In genomic region chr17:63438092-63439051, GRCh38 we compare ENCODE assay signal across 16 cellular contexts. TPM values are rescaled to one million over a fixed set of nuclear protein-coding genes. Genes with fewer than 3 reads are reported as not detected.
DNase-seq lines count a peak whose midpoint lies in the region; ATAC-seq and TF ChIP-seq lines count a peak whose summit lies in the region.
"Had no signal": no experiment of that assay in that cellular context is flagged by ENCODE, and none has a peak within 500 bp of the region (broad histone marks: within the 10 kb centered on the region; RNA-seq: fewer than 3 reads in every experiment).

No MANE protein-coding gene starts in this region.

- no peaks in the 10 kb centered on the region for H3K36me3 Mint-ChIP-seq in stimulated activated effector memory CD8-positive, alpha-beta T cell treated with anti-CD3 and anti-CD28 coated beads, Interleukin-12 subunit alpha, Interleukin-12 subunit beta, amount 100 ng/mL, for 72 hours

- H3K27me3 ChIP-seq in SK-N-SH (ENCODE audit: insufficient read depth) (no peaks in the 10 kb centered on the region), SJSA1 (replicated peaks) (no peaks in the 10 kb centered on the region)
- no peaks in the 10 kb centered on the region for H3K27me3 ChIP-seq in effector memory CD4-positive, alpha-beta T cell (replicated peaks; ENCODE audit: control insufficient read depth, insufficient read depth, low read length, poor library complexity, severe bottlenecking)
- H3K27me3 ChIP-seq: heart left ventricle, ovary had no signal

- no peak overlapping the region for H3K4me3 Mint-ChIP-seq in stimulated activated effector memory CD8-positive, alpha-beta T cell treated with anti-CD3 and anti-CD28 coated beads, Interleukin-12 subunit alpha, Interleukin-12 subunit beta, amount 100 ng/mL, for 72 hours
- H3K4me3 Mint-ChIP-seq: activated naive CD8-positive, alpha-beta T cell treated with anti-CD3 and anti-CD28 coated beads, Interleukin-2, amount 50 U/mL, for 24 hours had no signal

- peaks cover 0 to 4% of the 10 kb centered on the region in 2 experiments for H3K36me3 ChIP-seq in SK-N-SH (replicated peaks in 1 of 2; ENCODE audit: control insufficient read depth in 1 of 2, insufficient read depth in 2 of 2, low read length in 1 of 2)
- peaks cover 7% of the 10 kb centered on the region; the same call in 1 of the 2 replicates for H3K36me3 ChIP-seq in SJSA1
- peaks cover 16% of the 10 kb centered on the region for H3K36me3 ChIP-seq in effector memory CD4-positive, alpha-beta T cell (ENCODE audit: control insufficient read depth, insufficient read depth, low read length)
- H3K36me3 ChIP-seq: ovary had no signal

- H3K79me2 ChIP-seq in SK-N-SH (ENCODE audit: insufficient read depth) = peaks cover 14% of the 10 kb centered on the region; the same call in 1 of the 2 replicates

- H3K4me3 ChIP-seq in SK-N-SH (ENCODE audit: low read depth in 2 of 2, low read length in 1 of 2) (peak overlapping the region in 1 of 2 experiments; percentile 15; a peak in 1 of 4 replicates), SJSA1 (no peak overlapping the region)
- no peak overlapping the region for H3K4me3 ChIP-seq in effector memory CD4-positive, alpha-beta T cell (ENCODE audit: insufficient read depth, low read depth, low read length, poor library complexity, severe bottlenecking)
- H3K4me3 ChIP-seq: coronary artery, ovary had no signal

- CTCF ChIA-PET in SK-N-SH (lab: Yijun Ruan, JAX) = interaction anchor here (1.5 to 27.2 kb wide), 5 partner anchors 8 to 176 kb away, joined by 3 to 827 read pairs (median 575); partner anchors contain the start of genes ACE, MAP3K3 and TACO1

- WGBS in SK-N-SH (ENCODE audit: low lambda C conversion rate) = 93% methylated on average over 41 of the region's 46 CpGs

- peaks cover 33 to 95% of the 10 kb centered on the region in 2 experiments for H3K4me1 ChIP-seq in SK-N-SH (ENCODE audit: control insufficient read depth in 1 of 2, insufficient read depth in 2 of 2, low read depth in 1 of 2, low read length in 1 of 2)
- H3K4me1 ChIP-seq in SJSA1 (replicated peaks) = peaks cover 31% of the 10 kb centered on the region
- H3K4me1 ChIP-seq in effector memory CD4-positive, alpha-beta T cell (ENCODE audit: control insufficient read depth, insufficient read depth, low read length, poor library complexity, severe bottlenecking) = peaks cover 45% of the 10 kb centered on the region

- H3K4me1 Mint-ChIP-seq in stimulated activated effector memory CD8-positive, alpha-beta T cell treated with anti-CD3 and anti-CD28 coated beads, Interleukin-12 subunit alpha, Interleukin-12 subunit beta, amount 100 ng/mL, for 72 hours = peaks cover 69% of the 10 kb centered on the region

- H3K9me3 ChIP-seq in SK-N-SH (no peaks in the 10 kb centered on the region), SJSA1 (replicated peaks) (no peaks in the 10 kb centered on the region)
- no peaks in the 10 kb centered on the region for H3K9me3 ChIP-seq in effector memory CD4-positive, alpha-beta T cell (ENCODE audit: control insufficient read depth, low read length)
- H3K9me3 ChIP-seq: heart left ventricle, ovary had no signal

- ATAC-seq in SK-N-SH treated with all-trans-retinoic acid at 6 μM for 48 hours (no peak), GM21723 (IDR thresholded peaks at IDR 0.05; ENCODE audit: unreplicated experiment) (no peak)
- no peak for ATAC-seq in stimulated activated effector memory CD8-positive, alpha-beta T cell treated with anti-CD3 and anti-CD28 coated beads, Interleukin-12 subunit alpha, Interleukin-12 subunit beta, amount 100 ng/mL, for 72 hours
- ATAC-seq: activated naive CD8-positive, alpha-beta T cell treated with anti-CD3 and anti-CD28 coated beads, Interleukin-2, amount 50 U/mL, for 24 hours; heart left ventricle had no signal

- no peak for TF ChIP-seq EP300 in SK-N-SH (IDR thresholded peaks at IDR 0.05; ENCODE audit: borderline replicate concordance in 1 of 2, low read depth in 1 of 2, low read length in 1 of 2)

- H2AFZ ChIP-seq in SK-N-SH (ENCODE audit: low read depth) = no peak overlapping the region

- peak overlapping the region; percentile 98 for H3K27ac Mint-ChIP-seq in stimulated activated effector memory CD8-positive, alpha-beta T cell treated with anti-CD3 and anti-CD28 coated beads, Interleukin-12 subunit alpha, Interleukin-12 subunit beta, amount 100 ng/mL, for 72 hours
- H3K27ac Mint-ChIP-seq: activated naive CD8-positive, alpha-beta T cell treated with anti-CD3 and anti-CD28 coated beads, Interleukin-2, amount 50 U/mL, for 24 hours had no signal

- peaks cover 2% of the 10 kb centered on the region; the same call in 1 of the 2 replicates for H4K20me1 ChIP-seq in SK-N-SH (ENCODE audit: insufficient read depth)

- no peak for TF ChIP-seq CTCF in SK-N-SH (IDR thresholded peaks at IDR 0.05)

- peak; percentile 63 for DNase-seq in SK-N-SH
- no peak for DNase-seq in SJSA1 (ENCODE audit: low read depth in 1 of 2, low spot score in 2 of 2)
- DNase-seq in effector memory CD4-positive, alpha-beta T cell = no peak
- no peak for DNase-seq in stimulated activated effector memory CD8-positive, alpha-beta T cell treated with anti-CD3 and anti-CD28 coated beads, Interleukin-12 subunit alpha, Interleukin-12 subunit beta, amount 100 ng/mL, for 72 hours (ENCODE audit: low spot score in 2 of 2)
- no peak for DNase-seq in NCI-H2171 treated with DMSO at 0.1 percent for 48 hours (lab: John Stamatoyannopoulos, UW)
- no peak for DNase-seq in NCI-H2107 (lab: John Stamatoyannopoulos, UW)
- DNase-seq: activated CD4-positive, CD25-positive, alpha-beta regulatory T cell; activated naive CD8-positive, alpha-beta T cell treated with anti-CD3 and anti-CD28 coated beads, Interleukin-2, amount 50 U/mL, for 24 hours; NCI-H510A; ovary; stimulated activated naive CD4-positive, alpha-beta T cell treated with Interleukin-2 at 50 U/mL for 16 hours had no signal

- H3F3A ChIP-seq in SK-N-SH (replicated peaks; ENCODE audit: insufficient read depth) = peaks cover 54% of the 10 kb centered on the region

- no peaks in the 10 kb centered on the region for H3K9me2 ChIP-seq in SK-N-SH

- POLR2A ChIA-PET in SK-N-SH (lab: Yijun Ruan, JAX) = interaction anchor here (1.2 to 10.2 kb wide), 2 partner anchors 9 to 40 kb away, joined by 3 to 572 read pairs; no protein-coding TSS in a partner anchor

- no peak overlapping the region for H3K9ac ChIP-seq in SK-N-SH

- H3K27ac ChIP-seq in SK-N-SH (ENCODE audit: low read depth in 2 of 2, low read length in 1 of 2) (peak overlapping the region in 1 of 2 experiments; percentile 97; a peak in 2 of 4 replicates), SJSA1 (peak overlapping the region; percentile 89; the same call in 1 of the 2 replicates)
- H3K27ac ChIP-seq in effector memory CD4-positive, alpha-beta T cell (ENCODE audit: insufficient read depth, low read length, poor library complexity, severe bottlenecking) = peak overlapping the region; percentile 79
- H3K27ac ChIP-seq: HL-60, ovary had no signal

- H3K4me2 ChIP-seq in SK-N-SH = no peak overlapping the region

- H3K9me3 Mint-ChIP-seq in stimulated activated effector memory CD8-positive, alpha-beta T cell treated with anti-CD3 and anti-CD28 coated beads, Interleukin-12 subunit alpha, Interleukin-12 subunit beta, amount 100 ng/mL, for 72 hours = no peaks in the 10 kb centered on the region
- H3K9me3 Mint-ChIP-seq: activated naive CD8-positive, alpha-beta T cell treated with anti-CD3 and anti-CD28 coated beads, Interleukin-2, amount 50 U/mL, for 24 hours had no signal

- no peak for TF ChIP-seq RAD21 in SK-N-SH (IDR thresholded peaks at IDR 0.05; ENCODE audit: low read length)

TF ChIP-seq in SK-N-SH, 30 proteins besides CTCF, POLR2A, EP300 and RAD21 (continues in another document):
- TF ChIP-seq NFIC (IDR thresholded peaks at IDR 0.05; ENCODE audit: borderline replicate concordance) (no peak), TEAD4 (IDR thresholded peaks at IDR 0.05; ENCODE audit: borderline replicate concordance, insufficient read depth) (no peak), PBX3 (IDR thresholded peaks at IDR 0.05) (no peak), TAF1 (IDR thresholded peaks at IDR 0.05; ENCODE audit: borderline replicate concordance, low read depth, low read length) (no peak)

TF ChIP-seq in SK-N-SH treated with all-trans-retinoic acid at 6 μM for 48 hours, 23 proteins besides CTCF, POLR2A, EP300 and RAD21:
- TF ChIP-seq CSRNP3 (CRISPR knock-in tag; IDR thresholded peaks at IDR 0.05) = no peak

RNA-seq across cellular contexts. Expression of gene CYB561, which starts 7.7 kb away (rescaled TPM):
- 28.3 and 38.6 TPM in 2 replicates for polyA plus RNA-seq in SK-N-SH (2012; rRNA removed)
- 20.6 and 28.6 TPM in 2 replicates for polyA plus RNA-seq in SK-N-SH (2012; cell fraction: cytosol; rRNA removed)
- 47.2 and 48.4 TPM in 2 replicates for polyA plus RNA-seq in SK-N-SH (2012; cell fraction: nucleus; rRNA removed)
- total RNA-seq in SJSA1 (2014; rRNA removed; shearing (Covaris generic)) = 8.6 and 13.4 TPM in 2 replicates

RNA-seq across cellular contexts. Expression of gene ACE, which starts 38.5 kb away (rescaled TPM):
- 6.3 and 12.1 TPM in 2 replicates for polyA plus RNA-seq in SK-N-SH (2012; rRNA removed)
- 6.0 and 10.9 TPM in 2 replicates for polyA plus RNA-seq in SK-N-SH (2012; cell fraction: cytosol; rRNA removed)
- polyA plus RNA-seq in SK-N-SH (2012; cell fraction: nucleus; rRNA removed) = 34.5 and 42.3 TPM in 2 replicates
- 0.13 TPM in 1 of 2 replicates, not detected in the other for total RNA-seq in SJSA1 (2014; rRNA removed; shearing (Covaris generic))
